In genomic region chr7:95723583-95724180, GRCh38 we compare ENCODE assay signal across 8 cellular contexts. TPM values are rescaled to one million over a fixed set of nuclear protein-coding genes. Genes with fewer than 3 reads are reported as not detected.
DNase-seq lines count a peak whose midpoint lies in the region; ATAC-seq and TF ChIP-seq lines count a peak whose summit lies in the region.

No MANE protein-coding gene starts in this region.

- H4K20me1 ChIP-seq in osteoblast (ENCODE audit: insufficient read depth, low read length), result no peaks in the 10 kb centered on the region

- no peaks in the 10 kb centered on the region for H3K4me1 Mint-ChIP-seq in stimulated activated effector memory CD8-positive, alpha-beta T cell treated with anti-CD3 and anti-CD28 coated beads, Interleukin-12 subunit alpha, Interleukin-12 subunit beta, amount 100 ng/mL, for 72 hours

- H3K9me3 Mint-ChIP-seq in stimulated activated effector memory CD8-positive, alpha-beta T cell treated with anti-CD3 and anti-CD28 coated beads, Interleukin-12 subunit alpha, Interleukin-12 subunit beta, amount 100 ng/mL, for 72 hours, result no peaks in the 10 kb centered on the region

- H3K36me3 Mint-ChIP-seq in stimulated activated effector memory CD8-positive, alpha-beta T cell treated with anti-CD3 and anti-CD28 coated beads, Interleukin-12 subunit alpha, Interleukin-12 subunit beta, amount 100 ng/mL, for 72 hours, result no peaks in the 10 kb centered on the region

- no peak overlapping the region for H2AFZ ChIP-seq in osteoblast (ENCODE audit: low read length)

- H3K36me3 ChIP-seq in osteoblast (ENCODE audit: insufficient read depth, low read length), result no peaks in the 10 kb centered on the region

- no peaks in the 10 kb centered on the region for H3K9me3 ChIP-seq in osteoblast (ENCODE audit: low read depth, low read length)

- H3K4me3 ChIP-seq in fibroblast of the aortic adventitia (ENCODE audit: low read depth, low read length) (no peak overlapping the region), osteoblast (ENCODE audit: insufficient read depth, low read length) (no peak overlapping the region)

- peak; percentile 80 for ATAC-seq in GM18907 (IDR thresholded peaks at IDR 0.05; ENCODE audit: unreplicated experiment)
- ATAC-seq in GM21390 (IDR thresholded peaks at IDR 0.05; ENCODE audit: unreplicated experiment), result no peak
- ATAC-seq in stimulated activated effector memory CD8-positive, alpha-beta T cell treated with anti-CD3 and anti-CD28 coated beads, Interleukin-12 subunit alpha, Interleukin-12 subunit beta, amount 100 ng/mL, for 72 hours, result no peak

- TF ChIP-seq CTCF in fibroblast of the aortic adventitia (IDR thresholded peaks at IDR 0.05; ENCODE audit: insufficient read depth, low read length) (peak; percentile 34), osteoblast (IDR thresholded peaks at IDR 0.05; ENCODE audit: extremely low read depth, low read depth, low read length) (peak; percentile 52)

- H3K27me3 ChIP-seq in osteoblast (ENCODE audit: insufficient read depth, low read length), result peaks cover 2% of the 10 kb centered on the region

- no peak overlapping the region for H3K4me2 ChIP-seq in osteoblast (ENCODE audit: insufficient read depth, low read length)

- no peak overlapping the region for H3K27ac ChIP-seq in osteoblast (ENCODE audit: low read depth, low read length)

- DNase-seq in COLO668 (lab: John Stamatoyannopoulos, UW; ENCODE audit: unreplicated experiment) (peak; percentile 60), Kasumi-1 (lab: John Stamatoyannopoulos, UW) (peak; percentile 46 to 62), RPMI7951 (ENCODE audit: low read depth) (peak; percentile 50), fibroblast of the aortic adventitia (ENCODE audit: low read depth) (peak; percentile 48), osteoblast (ENCODE audit: insufficient read length, low spot score, missing footprints) (peak; percentile 86)
- no peak for DNase-seq in stimulated activated effector memory CD8-positive, alpha-beta T cell treated with anti-CD3 and anti-CD28 coated beads, Interleukin-12 subunit alpha, Interleukin-12 subunit beta, amount 100 ng/mL, for 72 hours (ENCODE audit: low spot score in 2 of 2)

- H3K4me1 ChIP-seq in osteoblast (ENCODE audit: insufficient read depth, low read length), result no peaks in the 10 kb centered on the region

- no peak overlapping the region for H3K4me3 Mint-ChIP-seq in stimulated activated effector memory CD8-positive, alpha-beta T cell treated with anti-CD3 and anti-CD28 coated beads, Interleukin-12 subunit alpha, Interleukin-12 subunit beta, amount 100 ng/mL, for 72 hours

- H3K27ac Mint-ChIP-seq in stimulated activated effector memory CD8-positive, alpha-beta T cell treated with anti-CD3 and anti-CD28 coated beads, Interleukin-12 subunit alpha, Interleukin-12 subunit beta, amount 100 ng/mL, for 72 hours, result no peak overlapping the region

- no peaks in the 10 kb centered on the region for H3K79me2 ChIP-seq in osteoblast (ENCODE audit: insufficient read depth, low read length)

RNA-seq across cellular contexts. Expression of gene DYNC1I1, which starts 48.7 kb away (rescaled TPM):
- total RNA-seq in RPMI7951 (2014; rRNA removed; shearing (Covaris generic)), result 2.0 and 2.5 TPM in 2 replicates
- 0.54 and 9.9 TPM in 2 replicates for total RNA-seq in fibroblast of the aortic adventitia (ENCODE audit: low replicate concordance)
- 2.2 and 2.9 TPM in 2 replicates for total RNA-seq in osteoblast

Comparison
In these comparisons a context has a peak if more than half of its experiments do, and no peak if none do; other contexts are left out.
1. DNase-seq: peak in COLO668 (single experiment), Kasumi-1 (2 of 2), RPMI7951 (single experiment), fibroblast of the aortic adventitia (single experiment) and osteoblast (single experiment); none in stimulated activated effector memory CD8-positive, alpha-beta T cell treated with anti-CD3 and anti-CD28 coated beads, Interleukin-12 subunit alpha, Interleukin-12 subunit beta, amount 100 ng/mL, for 72 hours (0 of 2).